8 cellular contexts compared by ENCODE assay signal in genomic region chr5:148733601-148734438, GRCh38.
DNase-seq lines count a peak whose midpoint lies in the region; ATAC-seq, FAIRE-seq and TF ChIP-seq lines count a peak whose summit lies in the region.

No MANE protein-coding gene starts in this region.

- H3K27ac ChIP-seq in IMR-90 (ENCODE audit: insufficient read depth, low read length) (no peak overlapping the region), RWPE1 (no peak overlapping the region), foreskin keratinocyte (no peak overlapping the region), thoracic aorta (no peak overlapping the region)

- no peak overlapping the region for H4K91ac ChIP-seq in IMR-90 (ENCODE audit: insufficient read depth, low read depth, low read length)

- H4K5ac ChIP-seq in IMR-90 (ENCODE audit: low read depth, low read length), result no peak overlapping the region

- intact Hi-C loops in IMR-90 (cut with micrococcal nuclease), result loop anchor here (1.0 to 10.0 kb wide), 6 partner anchors 264 to 831 kb away; partner anchors contain the start of gene FBXO38
- intact Hi-C loops in activated T-helper 2 cell treated with anti-CD3 and anti-CD28 coated beads, Interferon-gamma antibody, Interleukin-2, Interleukin-4, amounts not matched to agents 10 μg/mL and 5 μg/mL and 100 μg/mL, durations not matched to agents 14 hours and 24 hours and 36 hours (cut with micrococcal nuclease), result loop anchor here (1.0 to 5.0 kb wide), 4 partner anchors 93 to 380 kb away; partner anchors contain the start of gene ADRB2

- no peak overlapping the region for H2BK20ac ChIP-seq in IMR-90 (ENCODE audit: low read depth, low read length)

- no peak overlapping the region for H3K14ac ChIP-seq in IMR-90 (replicated peaks; ENCODE audit: low read depth, low read length)

- no peaks in the 10 kb centered on the region for H3K79me1 ChIP-seq in IMR-90 (ENCODE audit: low read depth in 1 of 2, low read length in 2 of 2)

- ATAC-seq in IMR-90 (ENCODE audit: low read depth) (peak; percentile 66), foreskin keratinocyte (peak; percentile 54), omental fat pad (ENCODE audit: low FRiP score) (no peak), thoracic aorta (ENCODE audit: insufficient number of reproducible peaks, low FRiP score, low read depth) (no peak), HG02870 (IDR thresholded peaks at IDR 0.05; ENCODE audit: unreplicated experiment) (no peak)

- no peak overlapping the region for H3K27ac Mint-ChIP-seq in activated T-helper 2 cell treated with anti-CD3 and anti-CD28 coated beads, Interferon-gamma antibody, Interleukin-2, Interleukin-4, amounts not matched to agents 10 μg/mL and 5 μg/mL and 100 μg/mL, durations not matched to agents 14 hours and 24 hours and 36 hours

- H3K4me1 Mint-ChIP-seq in activated T-helper 2 cell treated with anti-CD3 and anti-CD28 coated beads, Interferon-gamma antibody, Interleukin-2, Interleukin-4, amounts not matched to agents 10 μg/mL and 5 μg/mL and 100 μg/mL, durations not matched to agents 14 hours and 24 hours and 36 hours (ENCODE audit: low read depth), result peaks cover 10% of the 10 kb centered on the region

- H3K4me3 ChIP-seq in IMR-90 (ENCODE audit: insufficient read depth, low read depth, low read length) (no peak overlapping the region), thoracic aorta (no peak overlapping the region)

- H2BK120ac ChIP-seq in IMR-90 (ENCODE audit: low read depth, low read length), result no peak overlapping the region

- H4K20me1 ChIP-seq in IMR-90 (ENCODE audit: insufficient read depth, low read length), result no peaks in the 10 kb centered on the region

- no peak overlapping the region for H3K4ac ChIP-seq in IMR-90 (ENCODE audit: low read depth, low read length)

- no peaks in the 10 kb centered on the region for H3K36me3 Mint-ChIP-seq in activated T-helper 2 cell treated with anti-CD3 and anti-CD28 coated beads, Interferon-gamma antibody, Interleukin-2, Interleukin-4, amounts not matched to agents 10 μg/mL and 5 μg/mL and 100 μg/mL, durations not matched to agents 14 hours and 24 hours and 36 hours (ENCODE audit: low read depth)

- CTCF ChIA-PET in IMR-90 (lab: Yijun Ruan, JAX) (interaction anchor here (0.6 to 4.1 kb wide), 16 partner anchors 8 to 877 kb away, joined by 3 to 48 read pairs (median 3); no protein-coding TSS in a partner anchor), RWPE1 (lab: Yijun Ruan, JAX) (interaction anchor here (0.6 to 6.7 kb wide), 20 partner anchors 9 to 531 kb away, joined by 3 to 100 read pairs (median 4); no protein-coding TSS in a partner anchor)

- TF ChIP-seq RAD21 in IMR-90 (IDR thresholded peaks at IDR 0.05; ENCODE audit: low read length), result peak; percentile 84

- no peak for TF ChIP-seq POLR2A in IMR-90 (IDR thresholded peaks at IDR 0.05; ENCODE audit: low read depth, low read length)

- FAIRE-seq in G401.6 (lab: Jason Lieb, UNC), result peak; percentile 55

- H3K56ac ChIP-seq in IMR-90 (ENCODE audit: extremely low read depth, insufficient read depth, low read length), result no peak overlapping the region

- H3K9me3 ChIP-seq in IMR-90 (ENCODE audit: control insufficient read depth, insufficient read depth, low read length), result no peaks in the 10 kb centered on the region
- no peaks in the 10 kb centered on the region for H3K9me3 ChIP-seq in thoracic aorta

- TF ChIP-seq CTCF in IMR-90 (conservative IDR thresholded peaks at IDR 0.05; ENCODE audit: low read depth, low read length) (peak; percentile 82), RWPE1 (conservative IDR thresholded peaks at IDR 0.05; ENCODE audit: low read depth) (peak; percentile 84), foreskin keratinocyte (conservative IDR thresholded peaks at IDR 0.05) (peak; percentile 88), omental fat pad (IDR thresholded peaks at IDR 0.05) (peak in 1 of 3 donors; percentile 46), thoracic aorta (IDR thresholded peaks at IDR 0.05) (peak; percentile 63)

- H3K4me3 Mint-ChIP-seq in activated T-helper 2 cell treated with anti-CD3 and anti-CD28 coated beads, Interferon-gamma antibody, Interleukin-2, Interleukin-4, amounts not matched to agents 10 μg/mL and 5 μg/mL and 100 μg/mL, durations not matched to agents 14 hours and 24 hours and 36 hours (ENCODE audit: low read depth), result no peak overlapping the region

- H3K4me1 ChIP-seq in IMR-90 (ENCODE audit: control insufficient read depth, insufficient read depth, low read length) (peaks cover 11% of the 10 kb centered on the region), foreskin keratinocyte (peaks cover 9% of the 10 kb centered on the region), thoracic aorta (ENCODE audit: control insufficient read depth in 1 of 2, low read depth in 2 of 2) (peaks cover 8 to 30% of the 10 kb centered on the region in 2 donors)

- no peak overlapping the region for H4K8ac ChIP-seq in IMR-90 (ENCODE audit: low read depth in 2 of 2, low read length in 2 of 2)

- H3K9me1 ChIP-seq in IMR-90 (ENCODE audit: insufficient read depth, low read length), result peaks cover 4% of the 10 kb centered on the region; the same call in 1 of the 2 replicates

- no TSS peak for BruUV-seq in IMR-90 (replicated peaks; lab: Mats Ljungman, UMichigan)

- no peak overlapping the region for H2AK5ac ChIP-seq in IMR-90 (ENCODE audit: low read depth, low read length)

- H2AK9ac ChIP-seq in IMR-90 (replicated peaks; ENCODE audit: low read depth, low read length, poor library complexity), result no peak overlapping the region

- peak overlapping the region; percentile 46; the same call in 1 of the 2 replicates for H3K4me2 ChIP-seq in IMR-90 (ENCODE audit: low read depth, low read length)

- H2BK5ac ChIP-seq in IMR-90 (ENCODE audit: low read depth, low read length, poor library complexity, severe bottlenecking), result no peak overlapping the region

- dilution Hi-C loops in IMR-90 (cut with HindIII; ENCODE audit: low sequenced_read_pairs, unreplicated experiment), result no loop called here

- H3K9ac ChIP-seq in IMR-90 (ENCODE audit: low read depth, low read length), result no peak overlapping the region

- in situ Hi-C loops in IMR-90 (cut with MboI; ENCODE audit: low sequenced_read_pairs), result loop anchor here (10.0 kb wide), 2 partner anchors 501 to 531 kb away; no protein-coding TSS in a partner anchor

- no peak overlapping the region for H3K23ac ChIP-seq in IMR-90 (ENCODE audit: low read depth, low read length)

- H3K9me3 Mint-ChIP-seq in activated T-helper 2 cell treated with anti-CD3 and anti-CD28 coated beads, Interferon-gamma antibody, Interleukin-2, Interleukin-4, amounts not matched to agents 10 μg/mL and 5 μg/mL and 100 μg/mL, durations not matched to agents 14 hours and 24 hours and 36 hours, result no peaks in the 10 kb centered on the region

- H3K27me3 Mint-ChIP-seq in activated T-helper 2 cell treated with anti-CD3 and anti-CD28 coated beads, Interferon-gamma antibody, Interleukin-2, Interleukin-4, amounts not matched to agents 10 μg/mL and 5 μg/mL and 100 μg/mL, durations not matched to agents 14 hours and 24 hours and 36 hours (ENCODE audit: low read depth), result peaks cover 30% of the 10 kb centered on the region

- no peak overlapping the region for H3K18ac ChIP-seq in IMR-90 (ENCODE audit: low read depth, low read length)

- no peak overlapping the region for H2BK15ac ChIP-seq in IMR-90 (ENCODE audit: low read depth, low read length)

- WGBS in IMR-90 (ENCODE audit: extremely low coverage in 2 of 2, insufficient read length in 1 of 2), 2 experiments, result 47% methylated on average over 4 of the region's 11 CpGs; no CpG with 5 or more reads in 1 of the 2 experiments

- H2AFZ ChIP-seq in IMR-90 (replicated peaks; ENCODE audit: low read length, poor library complexity), result peak overlapping the region; percentile 33

- DNase-seq in IMR-90, result peak; percentile 84
- DNase-seq in RWPE1 (ENCODE audit: low spot score), result peak; percentile 60
- peak; percentile 32 for DNase-seq in activated T-helper 2 cell treated with anti-CD3 and anti-CD28 coated beads, Interferon-gamma antibody, Interleukin-2, Interleukin-4, amounts not matched to agents 10 μg/mL and 5 μg/mL and 100 μg/mL, durations not matched to agents 14 hours and 24 hours and 36 hours (ENCODE audit: low spot score)
- DNase-seq in foreskin keratinocyte, result peak in 1 of 2 donors; percentile 57
- peak; percentile 87 for DNase-seq in omental fat pad (ENCODE audit: low spot score)
- peak; percentile 73 for DNase-seq in thoracic aorta (ENCODE audit: low spot score)

- H3K27me3 ChIP-seq in IMR-90 (ENCODE audit: control insufficient read depth, insufficient read depth, low read length) (no peaks in the 10 kb centered on the region), foreskin keratinocyte (no peaks in the 10 kb centered on the region), thoracic aorta (replicated peaks; ENCODE audit: insufficient read depth) (no peaks in the 10 kb centered on the region)

- H3K36me3 ChIP-seq in IMR-90 (ENCODE audit: control insufficient read depth, insufficient read depth, low read length) (no peaks in the 10 kb centered on the region), thoracic aorta (no peaks in the 10 kb centered on the region)

- POLR2A ChIA-PET in IMR-90 (lab: Charles Lee; ENCODE audit: unreplicated experiment) (no interaction called here), RWPE1 (lab: Yijun Ruan, JAX; ENCODE audit: low non-redundant PET) (no interaction called here)

TF ChIP-seq in IMR-90, 13 proteins besides CTCF, POLR2A, EP300 and RAD21:
- peak; percentile 90 for TF ChIP-seq SMC3 (IDR thresholded peaks at IDR 0.05; ENCODE audit: low read depth, low read length)
- TF ChIP-seq, protein P1, sequence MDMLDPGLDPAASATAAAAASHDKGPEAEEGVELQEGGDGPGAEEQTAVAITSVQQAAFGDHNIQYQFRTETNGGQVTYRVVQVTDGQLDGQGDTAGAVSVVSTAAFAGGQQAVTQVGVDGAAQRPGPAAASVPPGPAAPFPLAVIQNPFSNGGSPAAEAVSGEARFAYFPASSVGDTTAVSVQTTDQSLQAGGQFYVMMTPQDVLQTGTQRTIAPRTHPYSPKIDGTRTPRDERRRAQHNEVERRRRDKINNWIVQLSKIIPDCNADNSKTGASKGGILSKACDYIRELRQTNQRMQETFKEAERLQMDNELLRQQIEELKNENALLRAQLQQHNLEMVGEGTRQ (IDR thresholded peaks at IDR 0.05; ENCODE audit: low read depth, low read length), result no peak
- TF ChIP-seq CHD1 (IDR thresholded peaks at IDR 0.05; ENCODE audit: low read depth, low read length), result no peak
- TF ChIP-seq FOS (IDR thresholded peaks at IDR 0.05; ENCODE audit: low read depth, low read length), result no peak
TF ChIP-seq in IMR-90: peak in this region for 1.

Comparison
In these comparisons a context has a peak if more than half of its experiments do, and no peak if none do; other contexts are left out.
1. ATAC-seq: peak in IMR-90 (single experiment) and foreskin keratinocyte (single experiment); none in omental fat pad (single experiment), thoracic aorta (single experiment) and HG02870 (single experiment).